In genomic region chr19:1816530-1817298, GRCh38 we compare ENCODE assay signal across 1 cellular context.
TF ChIP-seq lines count a peak whose summit lies in the region.

No MANE protein-coding gene starts in this region.

TF ChIP-seq in HepG2, 621 proteins besides CTCF, POLR2A, EP300 and RAD21:
- TF ChIP-seq ZNF563 (CRISPR knock-in tag; IDR thresholded peaks at IDR 0.05) (no peak), HBP1 (CRISPR knock-in tag; IDR thresholded peaks at IDR 0.05; ENCODE audit: low read depth) (no peak), E2F1 (CRISPR knock-in tag; IDR thresholded peaks at IDR 0.05) (no peak), MED13 (CRISPR knock-in tag; IDR thresholded peaks at IDR 0.05) (no peak), EEA1 (CRISPR knock-in tag; IDR thresholded peaks at IDR 0.05; ENCODE audit: borderline replicate concordance) (no peak), RERE (CRISPR knock-in tag; IDR thresholded peaks at IDR 0.05; ENCODE audit: low read depth) (no peak), ELF1 (CRISPR knock-in tag; IDR thresholded peaks at IDR 0.05) (no peak), ZBTB39 (CRISPR knock-in tag; IDR thresholded peaks at IDR 0.05) (no peak), MAX (IDR thresholded peaks at IDR 0.05) (no peak), ZNF225 (CRISPR knock-in tag; IDR thresholded peaks at IDR 0.05) (no peak), FOXJ3 (CRISPR knock-in tag; IDR thresholded peaks at IDR 0.05; ENCODE audit: borderline replicate concordance) (no peak), ZNF180 (CRISPR knock-in tag; IDR thresholded peaks at IDR 0.05; ENCODE audit: borderline replicate concordance, low read depth) (no peak), TAF1 (CRISPR knock-in tag; IDR thresholded peaks at IDR 0.05) (no peak), NR0B2 (CRISPR knock-in tag; IDR thresholded peaks at IDR 0.05) (no peak), ZSCAN20 (CRISPR knock-in tag; IDR thresholded peaks at IDR 0.05; ENCODE audit: borderline replicate concordance) (no peak), ZNF501 (CRISPR knock-in tag; IDR thresholded peaks at IDR 0.05) (no peak), ZBTB46 (CRISPR knock-in tag; IDR thresholded peaks at IDR 0.05; ENCODE audit: borderline replicate concordance) (no peak), ZFP36L1 (CRISPR knock-in tag; IDR thresholded peaks at IDR 0.05) (no peak)
TF ChIP-seq in HepG2: peak in this region for 0.
